16 cellular contexts compared by ENCODE assay signal in the genomic region with DNA sequence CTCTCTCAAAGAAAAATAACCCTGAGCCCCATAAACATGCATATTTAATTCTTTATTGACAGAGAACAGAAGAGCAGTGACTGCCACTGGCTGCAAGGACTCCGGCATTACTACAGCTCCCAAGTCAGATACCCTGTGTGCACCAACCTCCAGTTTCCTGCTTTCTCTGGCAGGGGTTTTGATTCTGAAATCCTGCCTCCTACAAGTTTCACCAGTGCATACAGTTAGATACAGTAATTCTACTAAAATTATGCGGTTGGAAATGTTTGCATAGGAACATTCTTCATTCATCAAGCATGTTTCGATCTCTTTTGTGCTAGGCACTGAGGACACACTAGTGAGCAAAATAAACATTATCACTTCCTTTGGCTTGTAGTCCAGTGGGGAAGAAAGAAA.
DNase-seq lines count a peak whose midpoint lies in the region; ATAC-seq and TF ChIP-seq lines count a peak whose summit lies in the region.
"Had no signal": no experiment of that assay in that cellular context is flagged by ENCODE, and none has a peak within 500 bp of the region (broad histone marks: within the 10 kb centered on the region; RNA-seq: fewer than 3 reads in every experiment).

No MANE protein-coding gene starts in this region.

- DNase-seq in NCI-H748 (lab: John Stamatoyannopoulos, UW; ENCODE audit: unreplicated experiment), result peak; percentile 11
- no peak for DNase-seq in NCI-H748 treated with DMSO at 0.1 percent for 48 hours (lab: John Stamatoyannopoulos, UW)
- peak; percentile 43 for DNase-seq in fibroblast of gingiva (ENCODE audit: low read depth)
- DNase-seq in mesothelial cell of epicardium (ENCODE audit: low spot score in 2 of 2, unreplicated experiment in 2 of 2), result no peak
- no peak for DNase-seq in type B pancreatic cell (ENCODE audit: extremely low spot score, unreplicated experiment)
- no peak for DNase-seq in NCI-H1417 treated with DMSO at 0.1 percent for 48 hours (lab: John Stamatoyannopoulos, UW)
- no peak for DNase-seq in NCI-H1105 treated with DMSO at 0.1 percent for 48 hours (lab: John Stamatoyannopoulos, UW)
- DNase-seq: 8988T, Kasumi-1, NCI-H1105, NCI-H187, NCI-H345, Right ventricle myocardium superior had no signal

- H3K36me3 Mint-ChIP-seq in mesothelial cell of epicardium (no peaks in the 10 kb centered on the region), type B pancreatic cell (no peaks in the 10 kb centered on the region)
- H3K36me3 Mint-ChIP-seq: IgD-negative memory B cell had no signal

- peak overlapping the region; percentile 2 for H3K27ac Mint-ChIP-seq in mesothelial cell of epicardium
- H3K27ac Mint-ChIP-seq in type B pancreatic cell, result peak overlapping the region; percentile 41
- H3K27ac Mint-ChIP-seq: GM23338, IgD-negative memory B cell had no signal

- TF ChIP-seq CTCF in mesothelial cell of epicardium (IDR thresholded peaks at IDR 0.05; ENCODE audit: unreplicated experiment) (no peak), type B pancreatic cell (conservative IDR thresholded peaks at IDR 0.05) (no peak)

- H3K4me3 Mint-ChIP-seq in mesothelial cell of epicardium (no peak overlapping the region), type B pancreatic cell (peak overlapping the region; percentile 28)
- H3K4me3 Mint-ChIP-seq: GM23338, IgD-negative memory B cell had no signal

- H3K27me3 Mint-ChIP-seq in mesothelial cell of epicardium (ENCODE audit: low read depth), result peaks cover 7% of the 10 kb centered on the region
- no peaks in the 10 kb centered on the region for H3K27me3 Mint-ChIP-seq in type B pancreatic cell

- no peak for ATAC-seq in GM21515 (IDR thresholded peaks at IDR 0.05; ENCODE audit: unreplicated experiment)
- ATAC-seq: GM23338 had no signal

- H3K9me3 Mint-ChIP-seq in mesothelial cell of epicardium, result no peaks in the 10 kb centered on the region
- H3K9me3 Mint-ChIP-seq in type B pancreatic cell, result no peaks in the 10 kb centered on the region
- H3K9me3 Mint-ChIP-seq: GM23338, IgD-negative memory B cell had no signal

- H3K4me1 Mint-ChIP-seq in mesothelial cell of epicardium (peaks cover 30% of the 10 kb centered on the region), type B pancreatic cell (ENCODE audit: unreplicated experiment) (peaks cover 16% of the 10 kb centered on the region)
- H3K4me1 Mint-ChIP-seq: IgD-negative memory B cell had no signal

Comparison
In these comparisons a context has a peak if more than half of its experiments do, and no peak if none do; other contexts are left out.
1. DNase-seq: peak in NCI-H748 (single experiment) and fibroblast of gingiva (single experiment); none in NCI-H748 treated with DMSO at 0.1 percent for 48 hours (single experiment), mesothelial cell of epicardium (0 of 2), type B pancreatic cell (single experiment), NCI-H1417 treated with DMSO at 0.1 percent for 48 hours (single experiment) and NCI-H1105 treated with DMSO at 0.1 percent for 48 hours (single experiment).